Comparison of ENCODE assay signal across 7 cellular contexts in the genomic region with DNA sequence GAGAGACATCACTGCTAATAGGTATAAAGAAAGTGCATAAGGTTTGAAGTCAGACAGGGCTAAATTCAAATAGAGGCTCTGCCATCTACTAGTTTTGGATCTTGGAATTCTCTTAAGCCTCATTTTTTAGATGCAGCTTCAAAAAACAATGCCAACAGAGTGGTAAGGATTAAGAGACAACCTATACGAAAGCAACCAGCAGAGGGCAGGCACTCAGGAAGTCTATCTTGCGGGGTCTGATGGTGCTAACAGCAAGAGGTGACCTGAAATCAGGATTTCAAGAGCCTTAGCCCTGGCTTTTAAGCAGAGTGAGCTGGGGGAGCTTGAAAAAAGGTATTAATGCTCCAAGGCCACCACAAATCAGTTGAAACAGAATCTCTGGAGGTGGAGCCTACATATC. TPM values are rescaled to one million over a fixed set of nuclear protein-coding genes. Genes with fewer than 3 reads are reported as not detected.
A peak's percentile ranks its signal among the peaks of the same experiment; 100 is the strongest.
DNase-seq lines count a peak whose midpoint lies in the region; ATAC-seq and TF ChIP-seq lines count a peak whose summit lies in the region.

No MANE protein-coding gene starts in this region.

- no peak for ATAC-seq in GM18519 (IDR thresholded peaks at IDR 0.05; ENCODE audit: low FRiP score, unreplicated experiment)

- WGBS in mammary epithelial cell (ENCODE audit: low coverage, missing lambda C conversion rate) = 0% methylated on average over 2 of the region's 2 CpGs

- H3K4me1 ChIP-seq in mammary epithelial cell (ENCODE audit: insufficient read depth, low read length) = no peaks in the 10 kb centered on the region

- no peaks in the 10 kb centered on the region for H4K20me1 ChIP-seq in mammary epithelial cell (ENCODE audit: insufficient read depth, low read length)

- TF ChIP-seq CTCF in GM10248 (IDR thresholded peaks at IDR 0.05; ENCODE audit: control extremely low read depth, extremely low read depth, low read depth, missing control alignments) (peak; percentile 54), mammary epithelial cell (conservative IDR thresholded peaks at IDR 0.05 in 1 of 2, IDR thresholded peaks at IDR 0.05 in 1 of 2; ENCODE audit: extremely low read depth in 1 of 2, insufficient read depth in 1 of 2, low read depth in 1 of 2, low read length in 2 of 2) (peak; percentile 62 to 68), kidney epithelial cell (IDR thresholded peaks at IDR 0.05; ENCODE audit: insufficient read depth, low read length, poor library complexity, severe bottlenecking) (peak; percentile 67)

- CTCF ChIA-PET in GM10248 (lab: Yijun Ruan, JAX) = interaction anchor here (0.8 to 4.7 kb wide), 37 partner anchors 8 to 524 kb away, joined by 3 to 29 read pairs (median 5); a partner anchor contains a TSS
- CTCF ChIA-PET in mammary epithelial cell (lab: Charles Lee; ENCODE audit: low non-redundant PET) = interaction anchor here (0.8 kb wide), 1 partner anchor 209 kb away, joined by 5 read pairs; no protein-coding TSS in a partner anchor

- H3K27me3 ChIP-seq in mammary epithelial cell (ENCODE audit: insufficient read depth, low read length) = no peaks in the 10 kb centered on the region
- H3K27me3 ChIP-seq in kidney epithelial cell (ENCODE audit: control insufficient read depth, insufficient read depth, low read length) = no peaks in the 10 kb centered on the region

- H3K4me3 ChIP-seq in mammary epithelial cell (replicated peaks in 1 of 3; ENCODE audit: insufficient read depth in 1 of 3, low read depth in 2 of 3, low read length in 3 of 3) = no peak overlapping the region
- H3K4me3 ChIP-seq in kidney epithelial cell (ENCODE audit: low read depth, low read length) = no peak overlapping the region

- BruUV-seq in mammary epithelial cell (replicated peaks; lab: Mats Ljungman, UMichigan) = no TSS peak

- H2AFZ ChIP-seq in mammary epithelial cell (ENCODE audit: low read depth, low read length) = no peak overlapping the region

- no peak overlapping the region for H3K27ac ChIP-seq in mammary epithelial cell (ENCODE audit: insufficient read depth, low read depth, low read length)

- dilution Hi-C loops in mammary epithelial cell (cut with HindIII; ENCODE audit: low sequenced_read_pairs) = no loop called here

- POLR2A ChIA-PET in GM10248 (lab: Yijun Ruan, JAX) = no interaction called here

- peaks cover 75% of the 10 kb centered on the region for H3K79me2 ChIP-seq in mammary epithelial cell (ENCODE audit: insufficient read depth, low read length)

- peaks cover 19% of the 10 kb centered on the region for H3K36me3 ChIP-seq in mammary epithelial cell (ENCODE audit: insufficient read depth, low read length)
- no peaks in the 10 kb centered on the region for H3K36me3 ChIP-seq in kidney epithelial cell (ENCODE audit: control insufficient read depth, insufficient read depth, low read length)

- no peaks in the 10 kb centered on the region for H3K9me3 ChIP-seq in mammary epithelial cell (replicated peaks; ENCODE audit: insufficient read depth, low read length)

- in situ Hi-C loops in mammary epithelial cell (cut with MboI; ENCODE audit: low sequenced_read_pairs in 2 of 2) = no loop called here

- no peak overlapping the region for H3K9ac ChIP-seq in mammary epithelial cell (ENCODE audit: insufficient read depth, low read length)

- intact Hi-C loops in mammary epithelial cell (cut with micrococcal nuclease) = loop anchor here (1.0 to 5.0 kb wide), 4 partner anchors 47 to 246 kb away; a partner anchor contains a TSS

- no peak overlapping the region for H3K4me2 ChIP-seq in mammary epithelial cell (ENCODE audit: insufficient read depth, low read depth, low read length)

- DNase-seq in GM10248 (ENCODE audit: extremely low spot score) (no peak), MV-4-11 (lab: John Stamatoyannopoulos, UW) (peak; percentile 58), UCSD-AML1 (lab: John Stamatoyannopoulos, UW; ENCODE audit: unreplicated experiment) (peak; percentile 33), mammary epithelial cell (peak; percentile 35), kidney epithelial cell (ENCODE audit: low read depth) (peak; percentile 41)
- DNase-seq in stimulated activated CD4-positive, alpha-beta T cell treated with anti-CD3 and anti-CD28 coated beads, Interleukin-4, amount 100 ng/mL, for 4 hours = peak; percentile 22 to 28

RNA-seq across cellular contexts. Expression of a gene that starts 40.7 kb away (rescaled TPM):
- total RNA-seq in mammary epithelial cell = not detected
- not detected for polyA plus RNA-seq in mammary epithelial cell
- polyA minus RNA-seq in mammary epithelial cell = not detected
- not detected in 2 replicates for total RNA-seq in kidney epithelial cell
